Comparison of ENCODE assay signal across 2 cellular contexts in genomic region chr16:2532494-2533141, GRCh38.
TF ChIP-seq lines count a peak whose summit lies in the region.

No MANE protein-coding gene starts in this region.

TF ChIP-seq in GM23338, 12 proteins besides CTCF, POLR2A, EP300 and RAD21:
- no peak for TF ChIP-seq ZNF462 (CRISPR knock-in tag; IDR thresholded peaks at IDR 0.05)
- TF ChIP-seq STAT1 (IDR thresholded peaks at IDR 0.05; ENCODE audit: unreplicated experiment) = no peak
- no peak for TF ChIP-seq ZNF331 (CRISPR knock-in tag; IDR thresholded peaks at IDR 0.05; ENCODE audit: low read depth)
- peak; percentile 63 for TF ChIP-seq POLR2AphosphoS5 (IDR thresholded peaks at IDR 0.05; ENCODE audit: low read depth)
TF ChIP-seq in GM23338: peak in this region for 1.

TF ChIP-seq in neural cell, 6 proteins besides CTCF, POLR2A, EP300 and RAD21 (continued from another document):
- peak; percentile 24 for TF ChIP-seq REST (IDR thresholded peaks at IDR 0.05; ENCODE audit: borderline replicate concordance)
